In the genomic region with DNA sequence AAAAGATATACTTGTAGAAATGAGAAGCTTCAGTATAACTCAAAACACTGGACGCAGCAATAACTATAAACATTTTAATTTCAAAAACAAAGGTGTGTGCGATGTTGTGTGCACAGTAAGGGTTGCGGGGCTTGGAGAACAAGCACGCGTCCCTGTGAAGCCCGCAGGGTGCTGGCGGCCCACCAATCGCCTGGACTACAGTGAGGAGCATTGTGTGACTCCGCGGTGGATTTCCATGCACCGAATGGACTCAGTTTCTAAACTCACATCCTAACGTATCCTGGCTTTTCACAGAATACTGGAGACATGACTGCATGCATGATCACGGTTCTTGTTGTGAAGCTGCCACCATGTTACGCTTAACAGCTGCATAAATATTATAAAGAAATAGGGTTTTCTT, we compare ENCODE assay signal across 25 cellular contexts.
"Had no signal": no experiment of that assay in that cellular context is flagged by ENCODE, and none has a peak within 500 bp of the region (broad histone marks: within the 10 kb centered on the region; RNA-seq: fewer than 3 reads in every experiment).

No MANE protein-coding gene starts in this region.

- H3K27me3 Mint-ChIP-seq: activated CD4-positive, alpha-beta memory T cell treated with anti-CD3 and anti-CD28 coated beads for 36 hours; activated CD4-positive, alpha-beta T cell treated with anti-CD3 and anti-CD28 coated beads for 36 hours; activated CD4-positive, alpha-beta T cell treated with anti-CD3 and anti-CD28 coated beads, Interleukin-2, amount 10 ng/mL, durations not matched to agents 24 days and 14 days; activated naive CD8-positive, alpha-beta T cell; activated T-helper 17 cell treated with anti-CD3 and anti-CD28 coated beads, Interleukin-2, amount 50 U/mL, for 72 hours; central memory CD8-positive, alpha-beta T cell; dendritic cell treated with granulocyte-macrophage colony-stimulating factor and Interleukin-4, amounts not matched to agents 40 ng/mL and 50 ng/mL, for 4 days had no signal

- H3K27ac ChIP-seq: brain microvascular endothelial cell, coronary artery, gastrocnemius medialis had no signal

- H3K27ac Mint-ChIP-seq: activated CD4-positive, alpha-beta T cell treated with anti-CD3 and anti-CD28 coated beads for 36 hours; activated CD4-positive, alpha-beta T cell treated with anti-CD3 and anti-CD28 coated beads, Interleukin-2, amount 10 ng/mL, durations not matched to agents 24 days and 14 days; activated CD8-positive, alpha-beta T cell treated with anti-CD3 and anti-CD28 coated beads, Interleukin-2, amount 10 ng/mL, durations not matched to agents 7 days and 5 days; activated naive CD8-positive, alpha-beta T cell; dendritic cell treated with granulocyte-macrophage colony-stimulating factor and Interleukin-4, amounts not matched to agents 40 ng/mL and 50 ng/mL, for 4 days; endodermal cell had no signal

- ATAC-seq: activated CD4-positive, alpha-beta T cell treated with anti-CD3 and anti-CD28 coated beads for 36 hours; activated CD8-positive, alpha-beta T cell treated with anti-CD3 and anti-CD28 coated beads, Interleukin-2, amount 10 ng/mL, durations not matched to agents 7 days and 5 days; activated T-cell treated with anti-CD3 and anti-CD28 coated beads, Interleukin-2, amount 50 U/mL, for 4 hours; activated T-helper 17 cell treated with anti-CD3 and anti-CD28 coated beads, Interleukin-2, amount 50 U/mL, for 72 hours had no signal

- H3K4me3 Mint-ChIP-seq: activated CD4-positive, alpha-beta memory T cell treated with anti-CD3 and anti-CD28 coated beads for 36 hours; activated CD4-positive, alpha-beta T cell treated with anti-CD3 and anti-CD28 coated beads for 36 hours; activated CD4-positive, alpha-beta T cell treated with anti-CD3 and anti-CD28 coated beads, Interleukin-2, amount 10 ng/mL, durations not matched to agents 24 days and 14 days; activated CD8-positive, alpha-beta T cell treated with anti-CD3 and anti-CD28 coated beads, Interleukin-2, amount 10 ng/mL, durations not matched to agents 7 days and 5 days; activated naive CD8-positive, alpha-beta T cell; activated T-cell treated with anti-CD3 and anti-CD28 coated beads, Interleukin-2, amount 50 U/mL, for 4 hours; activated T-helper 17 cell treated with anti-CD3 and anti-CD28 coated beads, Interleukin-2, amount 50 U/mL, for 72 hours; central memory CD8-positive, alpha-beta T cell; dendritic cell treated with granulocyte-macrophage colony-stimulating factor and Interleukin-4, amounts not matched to agents 40 ng/mL and 50 ng/mL, for 4 days; endodermal cell had no signal

- H3K4me1 Mint-ChIP-seq: endodermal cell had no signal

- H3K4me3 ChIP-seq: coronary artery, gastrocnemius medialis had no signal

- FAIRE-seq: astrocyte, bronchial epithelial cell had no signal

- H3K27me3 ChIP-seq: brain microvascular endothelial cell, dorsolateral prefrontal cortex, gastrocnemius medialis had no signal

- H3K9me3 Mint-ChIP-seq: activated CD4-positive, alpha-beta memory T cell treated with anti-CD3 and anti-CD28 coated beads for 36 hours; activated CD4-positive, alpha-beta T cell treated with anti-CD3 and anti-CD28 coated beads, Interleukin-2, amount 10 ng/mL, durations not matched to agents 24 days and 14 days; activated T-cell treated with anti-CD3 and anti-CD28 coated beads, Interleukin-2, amount 50 U/mL, for 4 hours; activated T-helper 17 cell treated with anti-CD3 and anti-CD28 coated beads, Interleukin-2, amount 50 U/mL, for 72 hours; central memory CD8-positive, alpha-beta T cell; dendritic cell treated with granulocyte-macrophage colony-stimulating factor and Interleukin-4, amounts not matched to agents 40 ng/mL and 50 ng/mL, for 4 days; endodermal cell had no signal

- DNase-seq: activated CD4-positive, alpha-beta memory T cell treated with anti-CD3 and anti-CD28 coated beads for 36 hours; activated CD4-positive, alpha-beta T cell treated with anti-CD3 and anti-CD28 coated beads for 36 hours; activated CD4-positive, alpha-beta T cell treated with anti-CD3 and anti-CD28 coated beads, Interleukin-2, amount 10 ng/mL, durations not matched to agents 24 days and 14 days; activated CD4-positive, CD25-positive, alpha-beta regulatory T cell; activated CD4-positive, CD25-positive, alpha-beta regulatory T cell treated with anti-CD3 and anti-CD28 coated beads, Interleukin-2, amount 50 U/mL, for 72 hours; activated CD8-positive, alpha-beta T cell treated with anti-CD3 and anti-CD28 coated beads, Interleukin-2, amount 10 ng/mL, durations not matched to agents 7 days and 5 days; activated effector memory CD4-positive, alpha-beta T cell treated with Interleukin-2 at 50 U/mL for 16 hours; activated gamma-delta T cell treated with Interleukin-2 at 50 U/mL for 16 hours; activated naive CD4-positive, alpha-beta T cell treated with anti-CD3 and anti-CD28 coated beads, Interleukin-2, amount 50 U/mL, for 16 hours; activated naive CD4-positive, alpha-beta T cell treated with Interleukin-2 at 50 U/mL for 16 hours; activated T-cell treated with anti-CD3 and anti-CD28 coated beads, Interleukin-2, amount 50 U/mL, for 4 hours; amniotic stem cell; brain microvascular endothelial cell; dorsolateral prefrontal cortex; effector memory CD4-positive, alpha-beta T cell; gastrocnemius medialis; T-helper 2 cell had no signal

- H3K9me3 ChIP-seq: gastrocnemius medialis had no signal

- H3K36me3 ChIP-seq: brain microvascular endothelial cell, gastrocnemius medialis had no signal
